Comparison of ENCODE assay signal across 1 cellular context in the genomic region with DNA sequence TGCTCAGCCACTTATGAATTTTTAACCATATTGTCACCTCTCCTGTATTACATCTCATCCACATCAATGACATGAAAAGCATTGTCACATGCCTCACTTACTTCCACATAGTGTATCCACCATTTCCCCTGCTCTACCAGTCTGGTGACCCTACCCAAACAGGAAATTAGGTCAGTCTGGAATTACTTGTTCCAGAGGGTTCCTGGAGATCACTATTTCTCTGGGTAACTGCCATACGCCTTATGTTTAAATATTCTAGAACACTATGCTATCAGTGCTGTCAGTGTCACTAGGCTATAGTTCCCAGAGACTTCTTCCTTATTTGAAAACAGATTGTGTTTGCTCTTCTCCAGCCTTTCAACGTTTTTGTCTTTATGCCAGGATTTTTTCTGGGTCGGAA.
TF ChIP-seq lines count a peak whose summit lies in the region.

No MANE protein-coding gene starts in this region.

TF ChIP-seq in endothelial cell of umbilical vein, 7 proteins besides CTCF, POLR2A, EP300 and RAD21:
- TF ChIP-seq POLR2AphosphoS5 (IDR thresholded peaks at IDR 0.05; ENCODE audit: insufficient read depth, low read depth, low read length) (peak; percentile 20), FOS (IDR thresholded peaks at IDR 0.05; ENCODE audit: borderline replicate concordance, insufficient read depth, low read length) (no peak), GATA2 (IDR thresholded peaks at IDR 0.05; ENCODE audit: insufficient read depth, insufficient read length, low read depth, low read length) (no peak)
